In genomic region chr14:105490318-105490571, GRCh38 we compare ENCODE assay signal across 8 cellular contexts. TPM values are rescaled to one million over a fixed set of nuclear protein-coding genes. Genes with fewer than 3 reads are reported as not detected.
DNase-seq lines count a peak whose midpoint lies in the region; ATAC-seq and TF ChIP-seq lines count a peak whose summit lies in the region.

No MANE protein-coding gene starts in this region.

- H3K4me1 ChIP-seq in iPS-18a (ENCODE audit: control insufficient read depth, low read depth, low read length) = peaks cover 4% of the 10 kb centered on the region

- ATAC-seq in HG02798 (IDR thresholded peaks at IDR 0.05; ENCODE audit: poor library complexity, unreplicated experiment) = peak; percentile 3

- no peaks in the 10 kb centered on the region for H3K36me3 ChIP-seq in iPS-18a (ENCODE audit: control insufficient read depth, low read depth, low read length)

- peaks cover 44% of the 10 kb centered on the region for H3K27me3 ChIP-seq in iPS-18a (ENCODE audit: control insufficient read depth, insufficient read depth, low read length)

- peak overlapping the region; percentile 85 for H3K4me3 ChIP-seq in GM12864 (ENCODE audit: low read depth, low read length)
- H3K4me3 ChIP-seq in iPS-18a (ENCODE audit: low read length) = peak overlapping the region; percentile 51

- H3K4me1 Mint-ChIP-seq in activated T-helper 1 cell treated with anti-CD3 and anti-CD28 coated beads, Interleukin-12 subunit alpha, Interleukin-12 subunit beta, Interleukin-2, Interleukin-4 antibody, amounts not matched to agents 30 ng/mL and 10 ng/mL and 1 ng/mL, durations not matched to agents 14 hours and 24 hours and 36 hours (ENCODE audit: low read depth) = peaks cover 14% of the 10 kb centered on the region

- no peak for TF ChIP-seq CTCF in GM12864 (IDR thresholded peaks at IDR 0.05; ENCODE audit: low read depth, low read length, missing control alignments)

- H3K9me3 ChIP-seq in iPS-18a (ENCODE audit: control insufficient read depth, low read depth, low read length) = no peaks in the 10 kb centered on the region

- H3K36me3 Mint-ChIP-seq in activated T-helper 1 cell treated with anti-CD3 and anti-CD28 coated beads, Interleukin-12 subunit alpha, Interleukin-12 subunit beta, Interleukin-2, Interleukin-4 antibody, amounts not matched to agents 30 ng/mL and 10 ng/mL and 1 ng/mL, durations not matched to agents 14 hours and 24 hours and 36 hours (ENCODE audit: low read depth) = no peaks in the 10 kb centered on the region

- H3K27ac ChIP-seq in iPS-18a (ENCODE audit: low read length) = no peak overlapping the region
- peak overlapping the region; percentile 74 for H3K27ac ChIP-seq in temporal lobe (ENCODE audit: low read depth, low read length)

- intact Hi-C loops in activated T-helper 1 cell treated with anti-CD3 and anti-CD28 coated beads, Interleukin-12 subunit alpha, Interleukin-12 subunit beta, Interleukin-2, Interleukin-4 antibody, amounts not matched to agents 30 ng/mL and 10 ng/mL and 1 ng/mL, durations not matched to agents 14 hours and 24 hours and 36 hours (cut with micrococcal nuclease) = loop anchor here (1.0 to 5.0 kb wide), 7 partner anchors 15 to 738 kb away; partner anchors contain the start of genes BRF1, CRIP2 and MTA1

- no peak for DNase-seq in GM12864 (ENCODE audit: low read depth)
- no peak for DNase-seq in activated T-helper 1 cell treated with anti-CD3 and anti-CD28 coated beads, Interleukin-12 subunit alpha, Interleukin-12 subunit beta, Interleukin-2, Interleukin-4 antibody, amounts not matched to agents 30 ng/mL and 10 ng/mL and 1 ng/mL, durations not matched to agents 14 hours and 24 hours and 36 hours (ENCODE audit: low spot score)
- DNase-seq in cortex of kidney (lab: John Stamatoyannopoulos, UW) = no peak
- DNase-seq in NCI-H1436 (lab: John Stamatoyannopoulos, UW) = no peak
- DNase-seq in superior temporal gyrus (ENCODE audit: extremely low spot score) = no peak

- no peaks in the 10 kb centered on the region for H3K9me3 Mint-ChIP-seq in activated T-helper 1 cell treated with anti-CD3 and anti-CD28 coated beads, Interleukin-12 subunit alpha, Interleukin-12 subunit beta, Interleukin-2, Interleukin-4 antibody, amounts not matched to agents 30 ng/mL and 10 ng/mL and 1 ng/mL, durations not matched to agents 14 hours and 24 hours and 36 hours

- peak overlapping the region; percentile 83 for H3K4me3 Mint-ChIP-seq in activated T-helper 1 cell treated with anti-CD3 and anti-CD28 coated beads, Interleukin-12 subunit alpha, Interleukin-12 subunit beta, Interleukin-2, Interleukin-4 antibody, amounts not matched to agents 30 ng/mL and 10 ng/mL and 1 ng/mL, durations not matched to agents 14 hours and 24 hours and 36 hours

- no peaks in the 10 kb centered on the region for H3K27me3 Mint-ChIP-seq in activated T-helper 1 cell treated with anti-CD3 and anti-CD28 coated beads, Interleukin-12 subunit alpha, Interleukin-12 subunit beta, Interleukin-2, Interleukin-4 antibody, amounts not matched to agents 30 ng/mL and 10 ng/mL and 1 ng/mL, durations not matched to agents 14 hours and 24 hours and 36 hours (ENCODE audit: insufficient read depth)

- H3K27ac Mint-ChIP-seq in activated T-helper 1 cell treated with anti-CD3 and anti-CD28 coated beads, Interleukin-12 subunit alpha, Interleukin-12 subunit beta, Interleukin-2, Interleukin-4 antibody, amounts not matched to agents 30 ng/mL and 10 ng/mL and 1 ng/mL, durations not matched to agents 14 hours and 24 hours and 36 hours = no peak overlapping the region

- peak overlapping the region; percentile 38 for H3K9ac ChIP-seq in iPS-18a (ENCODE audit: low read length)

RNA-seq across cellular contexts. Expression of gene TEDC1, which starts 0.8 kb away (rescaled TPM):
- 44.5 and 46.1 TPM in 2 replicates for total RNA-seq in activated T-helper 1 cell treated with anti-CD3 and anti-CD28 coated beads, Interleukin-12 subunit alpha, Interleukin-12 subunit beta, Interleukin-2, Interleukin-4 antibody, amounts not matched to agents 30 ng/mL and 10 ng/mL and 1 ng/mL, durations not matched to agents 14 hours and 24 hours and 36 hours
- total RNA-seq in temporal lobe = 3.0 TPM

RNA-seq across cellular contexts. Expression of gene CRIP1, which starts 3.6 kb away (rescaled TPM):
- 97.1 and 103 TPM in 2 replicates for total RNA-seq in activated T-helper 1 cell treated with anti-CD3 and anti-CD28 coated beads, Interleukin-12 subunit alpha, Interleukin-12 subunit beta, Interleukin-2, Interleukin-4 antibody, amounts not matched to agents 30 ng/mL and 10 ng/mL and 1 ng/mL, durations not matched to agents 14 hours and 24 hours and 36 hours
- 2.0 TPM for total RNA-seq in temporal lobe

RNA-seq across cellular contexts. Expression of gene CRIP2, which starts 15.6 kb away (rescaled TPM):
- total RNA-seq in activated T-helper 1 cell treated with anti-CD3 and anti-CD28 coated beads, Interleukin-12 subunit alpha, Interleukin-12 subunit beta, Interleukin-2, Interleukin-4 antibody, amounts not matched to agents 30 ng/mL and 10 ng/mL and 1 ng/mL, durations not matched to agents 14 hours and 24 hours and 36 hours = not detected in 2 replicates
- total RNA-seq in temporal lobe = 94.9 TPM

RNA-seq across cellular contexts. Expression of gene TMEM121, which starts 36.1 kb away (rescaled TPM):
- 9.9 and 11.7 TPM in 2 replicates for total RNA-seq in activated T-helper 1 cell treated with anti-CD3 and anti-CD28 coated beads, Interleukin-12 subunit alpha, Interleukin-12 subunit beta, Interleukin-2, Interleukin-4 antibody, amounts not matched to agents 30 ng/mL and 10 ng/mL and 1 ng/mL, durations not matched to agents 14 hours and 24 hours and 36 hours
- 20.2 TPM for total RNA-seq in temporal lobe

Comparison
In these comparisons a context has a peak if more than half of its experiments do, and no peak if none do; other contexts are left out.
1. RNA of gene TEDC1, which starts 0.8 kb away (total RNA-seq): 44.5 to 46.1 TPM in activated T-helper 1 cell treated with anti-CD3 and anti-CD28 coated beads, Interleukin-12 subunit alpha, Interleukin-12 subunit beta, Interleukin-2, Interleukin-4 antibody, amounts not matched to agents 30 ng/mL and 10 ng/mL and 1 ng/mL, durations not matched to agents 14 hours and 24 hours and 36 hours; 3.0 TPM in temporal lobe (single experiment); every median in the first group is over 10 times any median in the second.
2. RNA of gene CRIP1, which starts 3.6 kb away (total RNA-seq): 97.1 to 103 TPM in activated T-helper 1 cell treated with anti-CD3 and anti-CD28 coated beads, Interleukin-12 subunit alpha, Interleukin-12 subunit beta, Interleukin-2, Interleukin-4 antibody, amounts not matched to agents 30 ng/mL and 10 ng/mL and 1 ng/mL, durations not matched to agents 14 hours and 24 hours and 36 hours; 2.0 TPM in temporal lobe (single experiment); every median in the first group is over 10 times any median in the second.
3. RNA of gene CRIP2, which starts 15.6 kb away (total RNA-seq): 94.9 TPM in temporal lobe (single experiment); not detected in activated T-helper 1 cell treated with anti-CD3 and anti-CD28 coated beads, Interleukin-12 subunit alpha, Interleukin-12 subunit beta, Interleukin-2, Interleukin-4 antibody, amounts not matched to agents 30 ng/mL and 10 ng/mL and 1 ng/mL, durations not matched to agents 14 hours and 24 hours and 36 hours; every median in the first group is over 10 times any median in the second.